In the genomic region with DNA sequence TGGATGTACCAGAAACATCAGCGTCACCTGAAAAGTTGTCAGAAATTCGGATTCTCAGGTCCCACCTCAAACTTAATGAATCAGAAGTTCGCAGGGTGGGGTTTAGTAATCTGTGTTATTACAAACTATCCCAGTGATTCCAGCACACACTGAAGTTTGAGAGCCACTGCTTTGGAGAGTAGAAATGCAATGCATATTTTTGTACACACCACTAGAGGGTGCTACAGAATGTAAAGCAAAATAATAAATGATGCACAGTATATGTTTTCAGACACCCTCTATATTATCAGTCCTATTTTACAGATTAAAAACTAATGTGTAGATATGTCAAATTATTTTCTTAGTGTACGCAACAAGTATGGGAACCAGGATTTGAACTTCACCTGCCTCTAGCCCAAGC, we compare ENCODE assay signal across 1 cellular context.
TF ChIP-seq lines count a peak whose summit lies in the region.

No MANE protein-coding gene starts in this region.

TF ChIP-seq in K562, 482 proteins besides CTCF, POLR2A, EP300 and RAD21 (continued from another document):
- TF ChIP-seq NFE2L1 (tag; IDR thresholded peaks at IDR 0.05; ENCODE audit: borderline replicate concordance, low read depth) (no peak), POLR3G (IDR thresholded peaks at IDR 0.05; ENCODE audit: extremely low read depth, insufficient read length, insufficient replicate concordance) (no peak), MLX (CRISPR knock-in tag; conservative IDR thresholded peaks at IDR 0.05) (no peak), KDM4B (IDR thresholded peaks at IDR 0.05; ENCODE audit: borderline replicate concordance in 2 of 2, low read depth in 1 of 2) (no peak)
